In the genomic region with DNA sequence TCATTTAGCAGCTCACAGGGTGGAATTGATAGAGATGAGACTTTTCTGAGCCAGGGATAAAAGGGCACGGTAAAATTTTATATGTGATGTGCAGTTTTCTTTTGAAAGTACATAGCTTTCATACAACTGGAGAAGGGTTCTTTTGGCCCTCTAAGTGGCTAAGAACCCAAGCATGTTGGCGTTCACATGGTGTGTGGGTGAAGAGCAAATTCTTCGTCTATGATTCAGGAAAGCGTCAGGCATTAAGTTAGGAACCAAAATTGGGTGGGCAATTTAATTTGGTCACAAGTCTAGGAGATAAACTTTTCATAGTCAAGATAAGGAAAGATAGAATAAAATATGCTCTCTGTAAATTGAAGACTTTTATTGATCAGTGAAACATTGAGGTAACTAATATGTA, we compare ENCODE assay signal across 26 cellular contexts.
"Had no signal": no experiment of that assay in that cellular context is flagged by ENCODE, and none has a peak within 500 bp of the region (broad histone marks: within the 10 kb centered on the region; RNA-seq: fewer than 3 reads in every experiment).

No MANE protein-coding gene starts in this region.

- ATAC-seq: left colon, left ventricle myocardium superior, lower lobe of right lung had no signal

- H3K4me3 Mint-ChIP-seq: dendritic cell treated with granulocyte-macrophage colony-stimulating factor and Interleukin-4, amounts not matched to agents 40 ng/mL and 50 ng/mL, for 4 days; endodermal cell; nephron; neural progenitor cell had no signal

- H3K27me3 Mint-ChIP-seq: dendritic cell treated with granulocyte-macrophage colony-stimulating factor and Interleukin-4, amounts not matched to agents 40 ng/mL and 50 ng/mL, for 4 days had no signal

- H3K4me3 ChIP-seq: colonic mucosa, esophagus muscularis mucosa, heart right ventricle, lower lobe of right lung, neural progenitor cell, prostate gland, right atrium auricular region, stomach, thyroid gland, vagina had no signal

- H3K27ac Mint-ChIP-seq: dendritic cell treated with granulocyte-macrophage colony-stimulating factor and Interleukin-4, amounts not matched to agents 40 ng/mL and 50 ng/mL, for 4 days; endodermal cell; nephron; neural progenitor cell had no signal

- DNase-seq: colonic mucosa; effector CD8-positive, alpha-beta T cell; endodermal cell; foreskin melanocyte; glutamatergic neuron; heart right ventricle; hippocampal formation; islet precursor cell; kidney glomerular epithelial cell; left colon; left ventricle myocardium superior; lower lobe of right lung; small intestine; stimulated activated CD4-positive, alpha-beta T cell treated with anti-CD3 and anti-CD28 coated beads, Interleukin-15, amount 100 ng/mL, for 24 hours; stimulated activated CD4-positive, alpha-beta T cell treated with anti-CD3 and anti-CD28 coated beads, Interleukin-2, amount 100 ng/mL, for 48 hours; stimulated activated naive CD4-positive, alpha-beta T cell treated with Interleukin-2 at 50 U/mL for 16 hours; stomach; thyroid gland; trophoblast cell had no signal

- H3K4me1 Mint-ChIP-seq: endodermal cell, nephron, neural progenitor cell had no signal
